In genomic region chr15:34436126-34436955, GRCh38 we compare ENCODE assay signal across 1 cellular context.
TF ChIP-seq lines count a peak whose summit lies in the region.

No MANE protein-coding gene starts in this region.

TF ChIP-seq in H1, 55 proteins besides CTCF, POLR2A, EP300 and RAD21 (continued from another document):
- TF ChIP-seq CTBP2 (IDR thresholded peaks at IDR 0.05; ENCODE audit: borderline replicate concordance, insufficient read depth, insufficient read length, low read length) (no peak), KDM4A (IDR thresholded peaks at IDR 0.05; ENCODE audit: low read depth, low read length, severe bottlenecking) (peak; percentile 59), SUZ12 (IDR thresholded peaks at IDR 0.05; ENCODE audit: low read length) (peak; percentile 60), JUND (IDR thresholded peaks at IDR 0.05; ENCODE audit: low read length) (no peak)
